1 cellular context compared by ENCODE assay signal in genomic region chr3:120072867-120073525, GRCh38.
TF ChIP-seq lines count a peak whose summit lies in the region.

No MANE protein-coding gene starts in this region.

TF ChIP-seq in GM12878, 131 proteins besides CTCF, POLR2A, EP300 and RAD21 (continued from another document):
- TF ChIP-seq USF1 (IDR thresholded peaks at IDR 0.05; ENCODE audit: borderline replicate concordance, extremely low read length, insufficient read depth, low read depth, low read length) = no peak
- no peak for TF ChIP-seq ZNF384 (IDR thresholded peaks at IDR 0.05; ENCODE audit: borderline replicate concordance, low read depth, low read length)
- no peak for TF ChIP-seq FOS (IDR thresholded peaks at IDR 0.05; ENCODE audit: borderline replicate concordance, extremely low read depth, insufficient read length)
- no peak for TF ChIP-seq BRCA1 (IDR thresholded peaks at IDR 0.05; ENCODE audit: low read depth, low read length)
- TF ChIP-seq REST (IDR thresholded peaks at IDR 0.05; ENCODE audit: low read depth, low read length) = no peak
- TF ChIP-seq CREB1 (IDR thresholded peaks at IDR 0.05; ENCODE audit: low read depth) = no peak
- TF ChIP-seq PAX8 (IDR thresholded peaks at IDR 0.05) = no peak
- no peak for TF ChIP-seq ZBTB33 (IDR thresholded peaks at IDR 0.05)
